ENCODE assay signal across 1 cellular context in the genomic region with DNA sequence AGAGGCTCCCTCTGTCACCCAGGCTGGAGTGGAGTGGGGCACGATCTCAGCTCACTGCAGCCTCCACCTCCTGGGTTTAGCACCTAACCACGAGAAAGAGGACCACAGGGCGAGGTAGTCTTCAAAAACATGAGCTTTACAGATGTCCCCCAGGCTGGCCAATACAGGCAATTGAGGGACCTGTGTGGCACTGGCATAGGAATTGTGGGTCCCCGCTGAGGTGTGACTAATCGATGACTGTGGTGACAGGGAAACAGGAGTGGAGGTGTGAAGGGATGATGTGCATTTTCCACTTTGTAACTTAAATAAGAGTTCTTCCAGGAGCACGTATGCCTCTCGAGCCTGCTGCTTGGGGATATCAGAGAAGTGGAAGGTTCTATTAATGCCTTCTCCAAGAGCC.
TF ChIP-seq lines count a peak whose summit lies in the region.

No MANE protein-coding gene starts in this region.

TF ChIP-seq in WTC11, 78 proteins besides CTCF, POLR2A, EP300 and RAD21 (continued from another document):
- TF ChIP-seq ZNF416 (CRISPR knock-in tag; IDR thresholded peaks at IDR 0.05): no peak
- TF ChIP-seq, protein P1, sequence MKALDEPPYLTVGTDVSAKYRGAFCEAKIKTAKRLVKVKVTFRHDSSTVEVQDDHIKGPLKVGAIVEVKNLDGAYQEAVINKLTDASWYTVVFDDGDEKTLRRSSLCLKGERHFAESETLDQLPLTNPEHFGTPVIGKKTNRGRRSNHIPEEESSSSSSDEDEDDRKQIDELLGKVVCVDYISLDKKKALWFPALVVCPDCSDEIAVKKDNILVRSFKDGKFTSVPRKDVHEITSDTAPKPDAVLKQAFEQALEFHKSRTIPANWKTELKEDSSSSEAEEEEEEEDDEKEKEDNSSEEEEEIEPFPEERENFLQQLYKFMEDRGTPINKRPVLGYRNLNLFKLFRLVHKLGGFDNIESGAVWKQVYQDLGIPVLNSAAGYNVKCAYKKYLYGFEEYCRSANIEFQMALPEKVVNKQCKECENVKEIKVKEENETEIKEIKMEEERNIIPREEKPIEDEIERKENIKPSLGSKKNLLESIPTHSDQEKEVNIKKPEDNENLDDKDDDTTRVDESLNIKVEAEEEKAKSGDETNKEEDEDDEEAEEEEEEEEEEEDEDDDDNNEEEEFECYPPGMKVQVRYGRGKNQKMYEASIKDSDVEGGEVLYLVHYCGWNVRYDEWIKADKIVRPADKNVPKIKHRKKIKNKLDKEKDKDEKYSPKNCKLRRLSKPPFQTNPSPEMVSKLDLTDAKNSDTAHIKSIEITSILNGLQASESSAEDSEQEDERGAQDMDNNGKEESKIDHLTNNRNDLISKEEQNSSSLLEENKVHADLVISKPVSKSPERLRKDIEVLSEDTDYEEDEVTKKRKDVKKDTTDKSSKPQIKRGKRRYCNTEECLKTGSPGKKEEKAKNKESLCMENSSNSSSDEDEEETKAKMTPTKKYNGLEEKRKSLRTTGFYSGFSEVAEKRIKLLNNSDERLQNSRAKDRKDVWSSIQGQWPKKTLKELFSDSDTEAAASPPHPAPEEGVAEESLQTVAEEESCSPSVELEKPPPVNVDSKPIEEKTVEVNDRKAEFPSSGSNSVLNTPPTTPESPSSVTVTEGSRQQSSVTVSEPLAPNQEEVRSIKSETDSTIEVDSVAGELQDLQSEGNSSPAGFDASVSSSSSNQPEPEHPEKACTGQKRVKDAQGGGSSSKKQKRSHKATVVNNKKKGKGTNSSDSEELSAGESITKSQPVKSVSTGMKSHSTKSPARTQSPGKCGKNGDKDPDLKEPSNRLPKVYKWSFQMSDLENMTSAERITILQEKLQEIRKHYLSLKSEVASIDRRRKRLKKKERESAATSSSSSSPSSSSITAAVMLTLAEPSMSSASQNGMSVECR (CRISPR knock-in tag; IDR thresholded peaks at IDR 0.05; ENCODE audit: borderline replicate concordance): no peak
- TF ChIP-seq, protein P2, sequence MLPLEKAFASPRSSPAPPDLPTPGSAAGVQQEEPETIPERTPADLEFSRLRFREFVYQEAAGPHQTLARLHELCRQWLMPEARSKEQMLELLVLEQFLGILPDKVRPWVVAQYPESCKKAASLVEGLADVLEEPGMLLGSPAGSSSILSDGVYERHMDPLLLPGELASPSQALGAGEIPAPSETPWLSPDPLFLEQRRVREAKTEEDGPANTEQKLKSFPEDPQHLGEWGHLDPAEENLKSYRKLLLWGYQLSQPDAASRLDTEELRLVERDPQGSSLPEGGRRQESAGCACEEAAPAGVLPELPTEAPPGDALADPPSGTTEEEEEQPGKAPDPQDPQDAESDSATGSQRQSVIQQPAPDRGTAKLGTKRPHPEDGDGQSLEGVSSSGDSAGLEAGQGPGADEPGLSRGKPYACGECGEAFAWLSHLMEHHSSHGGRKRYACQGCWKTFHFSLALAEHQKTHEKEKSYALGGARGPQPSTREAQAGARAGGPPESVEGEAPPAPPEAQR (CRISPR knock-in tag; IDR thresholded peaks at IDR 0.05): no peak
